In the genomic region with DNA sequence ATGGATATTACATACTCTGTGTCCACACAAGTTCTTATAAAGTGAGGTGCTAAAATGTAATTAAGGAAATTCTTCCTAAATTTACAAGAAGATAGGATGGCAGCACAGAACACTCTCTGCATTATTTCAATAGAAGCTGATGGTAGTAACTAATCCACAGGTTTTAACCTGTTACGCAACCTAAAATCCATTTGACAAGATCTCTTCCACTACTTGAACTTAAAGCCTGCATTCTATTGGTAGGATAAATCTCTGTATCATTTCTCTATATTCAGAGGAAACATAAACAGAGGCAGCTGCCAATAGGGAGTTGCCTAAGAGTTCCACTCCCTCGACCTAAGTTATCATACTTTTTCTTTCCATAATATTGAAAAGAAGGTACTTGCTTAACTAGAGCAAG, we compare ENCODE assay signal across 1 cellular context.
TF ChIP-seq lines count a peak whose summit lies in the region.

No MANE protein-coding gene starts in this region.

TF ChIP-seq in K562, 482 proteins besides CTCF, POLR2A, EP300 and RAD21:
- TF ChIP-seq, protein P1, sequence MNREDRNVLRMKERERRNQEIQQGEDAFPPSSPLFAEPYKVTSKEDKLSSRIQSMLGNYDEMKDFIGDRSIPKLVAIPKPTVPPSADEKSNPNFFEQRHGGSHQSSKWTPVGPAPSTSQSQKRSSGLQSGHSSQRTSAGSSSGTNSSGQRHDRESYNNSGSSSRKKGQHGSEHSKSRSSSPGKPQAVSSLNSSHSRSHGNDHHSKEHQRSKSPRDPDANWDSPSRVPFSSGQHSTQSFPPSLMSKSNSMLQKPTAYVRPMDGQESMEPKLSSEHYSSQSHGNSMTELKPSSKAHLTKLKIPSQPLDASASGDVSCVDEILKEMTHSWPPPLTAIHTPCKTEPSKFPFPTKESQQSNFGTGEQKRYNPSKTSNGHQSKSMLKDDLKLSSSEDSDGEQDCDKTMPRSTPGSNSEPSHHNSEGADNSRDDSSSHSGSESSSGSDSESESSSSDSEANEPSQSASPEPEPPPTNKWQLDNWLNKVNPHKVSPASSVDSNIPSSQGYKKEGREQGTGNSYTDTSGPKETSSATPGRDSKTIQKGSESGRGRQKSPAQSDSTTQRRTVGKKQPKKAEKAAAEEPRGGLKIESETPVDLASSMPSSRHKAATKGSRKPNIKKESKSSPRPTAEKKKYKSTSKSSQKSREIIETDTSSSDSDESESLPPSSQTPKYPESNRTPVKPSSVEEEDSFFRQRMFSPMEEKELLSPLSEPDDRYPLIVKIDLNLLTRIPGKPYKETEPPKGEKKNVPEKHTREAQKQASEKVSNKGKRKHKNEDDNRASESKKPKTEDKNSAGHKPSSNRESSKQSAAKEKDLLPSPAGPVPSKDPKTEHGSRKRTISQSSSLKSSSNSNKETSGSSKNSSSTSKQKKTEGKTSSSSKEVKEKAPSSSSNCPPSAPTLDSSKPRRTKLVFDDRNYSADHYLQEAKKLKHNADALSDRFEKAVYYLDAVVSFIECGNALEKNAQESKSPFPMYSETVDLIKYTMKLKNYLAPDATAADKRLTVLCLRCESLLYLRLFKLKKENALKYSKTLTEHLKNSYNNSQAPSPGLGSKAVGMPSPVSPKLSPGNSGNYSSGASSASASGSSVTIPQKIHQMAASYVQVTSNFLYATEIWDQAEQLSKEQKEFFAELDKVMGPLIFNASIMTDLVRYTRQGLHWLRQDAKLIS (CRISPR knock-in tag; IDR thresholded peaks at IDR 0.05) = no peak
- TF ChIP-seq CEBPB (tag; IDR thresholded peaks at IDR 0.05) (peak; percentile 88), CEBPG (CRISPR knock-in tag; IDR thresholded peaks at IDR 0.05) (no peak), CEBPG (tag; conservative IDR thresholded peaks at IDR 0.05 in 1 of 2, IDR thresholded peaks at IDR 0.05 in 1 of 2) (peak; percentile 61 to 77), ATF1 (CRISPR knock-in tag; IDR thresholded peaks at IDR 0.05) (no peak), ATF1 (tag; IDR thresholded peaks at IDR 0.05) (no peak)
